In genomic region chr1:182716740-182717720, GRCh38 we compare ENCODE assay signal across 1 cellular context.
TF ChIP-seq lines count a peak whose summit lies in the region.

No MANE protein-coding gene starts in this region.

TF ChIP-seq in SK-N-SH, 30 proteins besides CTCF, POLR2A, EP300 and RAD21 (continued from another document):
- no peak for TF ChIP-seq ZBTB33 (IDR thresholded peaks at IDR 0.05; ENCODE audit: borderline replicate concordance, low read depth)
- no peak for TF ChIP-seq YY1 (IDR thresholded peaks at IDR 0.05; ENCODE audit: low read depth)
- no peak for TF ChIP-seq TAF1 (IDR thresholded peaks at IDR 0.05; ENCODE audit: borderline replicate concordance, low read depth, low read length)
- TF ChIP-seq MXI1 (IDR thresholded peaks at IDR 0.05; ENCODE audit: low read depth, low read length): no peak
